ENCODE assay signal across 29 cellular contexts in genomic region chr17:46000292-46000691, GRCh38. TPM values are rescaled to one million over a fixed set of nuclear protein-coding genes. Genes with fewer than 3 reads are reported as not detected.
"Had no signal": no experiment of that assay in that cellular context is flagged by ENCODE, and none has a peak within 500 bp of the region (broad histone marks: within the 10 kb centered on the region; RNA-seq: fewer than 3 reads in every experiment).

No MANE protein-coding gene starts in this region.

- H3K4me2 ChIP-seq: hepatocyte, neural progenitor cell, smooth muscle cell had no signal

- H3K27ac ChIP-seq: hepatocyte, left lung, lower lobe of right lung, neural progenitor cell, ovary, right atrium auricular region, right lobe of liver, tibial nerve, uterus had no signal

- H3K4me3 ChIP-seq: hepatocyte, left lung, lower lobe of right lung, neural progenitor cell, ovary, right atrium auricular region, right lobe of liver, smooth muscle cell, tibial nerve, uterus had no signal

- H3K9ac ChIP-seq: neural progenitor cell had no signal

- ATAC-seq: left colon; left lung; lower lobe of right lung; naive thymus-derived CD8-positive, alpha-beta T cell; right lobe of liver had no signal

- H3K27me3 ChIP-seq: hepatocyte, left lung, neural progenitor cell, ovary, right atrium auricular region, right lobe of liver, tibial nerve, uterus had no signal

- H3K9me3 ChIP-seq: left lung, lower lobe of right lung, ovary, right atrium auricular region, right lobe of liver, tibial nerve, uterus had no signal

- DNase-seq: kidney; left colon; left lung; lower lobe of right lung; mammary epithelial cell; mesenchymal stem cell; ovary; right lobe of liver; stimulated activated CD4-positive, alpha-beta T cell treated with anti-CD3 and anti-CD28 coated beads, Interleukin-1b, Interleukin-23, amount 100 ng/mL, for 48 hours; stimulated activated CD4-positive, alpha-beta T cell treated with anti-CD3 and anti-CD28 coated beads, Interleukin-2, amount 100 ng/mL, for 48 hours; stimulated activated CD4-positive, alpha-beta T cell treated with anti-CD3 and anti-CD28 coated beads, Interleukin-4, amount 100 ng/mL, for 4 hours; stimulated activated CD8-positive, alpha-beta memory T cell treated with anti-CD3 and anti-CD28 coated beads, Interleukin-4, amount 100 ng/mL, for 48 hours; stimulated activated naive CD4-positive, alpha-beta T cell; uterus had no signal

- H3K4me1 ChIP-seq: left lung, lower lobe of right lung, neural progenitor cell, uterus had no signal

- H2AFZ ChIP-seq: hepatocyte, neural progenitor cell had no signal

- H3K36me3 ChIP-seq: left lung, lower lobe of right lung, neural progenitor cell, ovary, right atrium auricular region, right lobe of liver, tibial nerve, uterus had no signal

RNA-seq across cellular contexts. Expression of gene STH, which starts 1.2 kb away (rescaled TPM):
- total RNA-seq: hepatocyte; kidney; left colon; left lung; liver; lower lobe of right lung; mammary epithelial cell; mucosa of gallbladder; naive thymus-derived CD8-positive, alpha-beta T cell; omental fat pad; ovary; progenitor cell of endocrine pancreas; pulmonary artery endothelial cell; renal cortical epithelial cell; right atrium auricular region; right lobe of liver; skeletal muscle tissue; smooth muscle cell; tibial nerve; ureter; uterus had no signal
- polyA plus RNA-seq: hepatocyte; liver; mammary epithelial cell; naive thymus-derived CD8-positive, alpha-beta T cell; ovary; smooth muscle cell; thymus had no signal
